Comparison of ENCODE assay signal across 8 cellular contexts in genomic region chr6:37679539-37680476, GRCh38. TPM values are rescaled to one million over a fixed set of nuclear protein-coding genes. Genes with fewer than 3 reads are reported as not detected.
DNase-seq lines count a peak whose midpoint lies in the region; ATAC-seq and TF ChIP-seq lines count a peak whose summit lies in the region.

No MANE protein-coding gene starts in this region.

- peaks cover 19% of the 10 kb centered on the region for H3K4me1 ChIP-seq in OCI-LY3 (ENCODE audit: low read length)
- peaks cover 18% of the 10 kb centered on the region for H3K4me1 ChIP-seq in stomach smooth muscle (ENCODE audit: control insufficient read depth, insufficient read depth, low read length)
- no peaks in the 10 kb centered on the region for H3K4me1 ChIP-seq in effector memory CD4-positive, alpha-beta T cell (ENCODE audit: control insufficient read depth, insufficient read depth, low read length, poor library complexity, severe bottlenecking)
- H3K4me1 ChIP-seq in foreskin keratinocyte, result no peaks in the 10 kb centered on the region
- H3K4me1 ChIP-seq in tibial artery, result peaks cover 0 to 5% (median 0%) of the 10 kb centered on the region in 4 donors

- TF ChIP-seq CTCF in OCI-LY3 (IDR thresholded peaks at IDR 0.05; ENCODE audit: low read depth, low read length), result peak; percentile 11; the same call in 1 of the 2 replicates
- TF ChIP-seq CTCF in foreskin keratinocyte (conservative IDR thresholded peaks at IDR 0.05), result no peak
- TF ChIP-seq CTCF in tibial artery (IDR thresholded peaks at IDR 0.05), result no peak

- H3K36me3 Mint-ChIP-seq in activated naive CD4-positive, alpha-beta T cell treated with anti-CD3 and anti-CD28 coated beads, Interleukin-2, amount 50 U/mL, for 72 hours, result no peaks in the 10 kb centered on the region
- no peaks in the 10 kb centered on the region for H3K36me3 Mint-ChIP-seq in activated naive CD4-positive, alpha-beta T cell treated with anti-CD3 and anti-CD28 coated beads, Interleukin-2, amount 10 ng/mL, durations not matched to agents 7 days and 5 days

- H4K20me1 ChIP-seq in OCI-LY3 (ENCODE audit: insufficient read depth, low read length), result no peaks in the 10 kb centered on the region

- H2AFZ ChIP-seq in OCI-LY3 (ENCODE audit: low read depth, low read length), result 0 out of 2 replicates have a peak overlapping the region, but pooled peaks have one; percentile 0

- H3K9me3 ChIP-seq in OCI-LY3 (ENCODE audit: insufficient read depth, low read length) (no peaks in the 10 kb centered on the region), stomach smooth muscle (ENCODE audit: control insufficient read depth in 2 of 2, low read length in 2 of 2) (no peaks in the 10 kb centered on the region), tibial artery (no peaks in the 10 kb centered on the region)
- no peaks in the 10 kb centered on the region for H3K9me3 ChIP-seq in effector memory CD4-positive, alpha-beta T cell (ENCODE audit: control insufficient read depth, low read length)

- H3K27ac ChIP-seq in OCI-LY3 (ENCODE audit: low read length), result no peak overlapping the region
- H3K27ac ChIP-seq in stomach smooth muscle (ENCODE audit: low read length), result peak overlapping the region; percentile 78
- no peak overlapping the region for H3K27ac ChIP-seq in effector memory CD4-positive, alpha-beta T cell (ENCODE audit: insufficient read depth, low read length, poor library complexity, severe bottlenecking)
- H3K27ac ChIP-seq in foreskin keratinocyte, result no peak overlapping the region
- no peak overlapping the region for H3K27ac ChIP-seq in tibial artery

- peak overlapping the region; percentile 70 for H3K4me2 ChIP-seq in OCI-LY3 (ENCODE audit: low read length)

- peak overlapping the region; percentile 58 for H3K4me3 ChIP-seq in OCI-LY3 (ENCODE audit: low read length)
- H3K4me3 ChIP-seq in stomach smooth muscle (ENCODE audit: low read length in 2 of 2), result peak overlapping the region in 1 of 2 donors; percentile 54
- H3K4me3 ChIP-seq in effector memory CD4-positive, alpha-beta T cell (ENCODE audit: insufficient read depth, low read depth, low read length, poor library complexity, severe bottlenecking), result no peak overlapping the region
- no peak overlapping the region for H3K4me3 ChIP-seq in tibial artery

- H3K9ac ChIP-seq in OCI-LY3 (ENCODE audit: low read length) (peak overlapping the region; percentile 1; the same call in 1 of the 2 replicates), stomach smooth muscle (ENCODE audit: low read length in 2 of 2) (peak overlapping the region; percentile 36 to 43)

- H3K4me3 Mint-ChIP-seq in activated naive CD4-positive, alpha-beta T cell treated with anti-CD3 and anti-CD28 coated beads, Interleukin-2, amount 10 ng/mL, durations not matched to agents 7 days and 5 days, result no peak overlapping the region

- peak overlapping the region; percentile 50 to 81 for H3K27ac Mint-ChIP-seq in activated naive CD4-positive, alpha-beta T cell treated with anti-CD3 and anti-CD28 coated beads, Interleukin-2, amount 50 U/mL, for 72 hours
- H3K27ac Mint-ChIP-seq in activated naive CD4-positive, alpha-beta T cell treated with anti-CD3 and anti-CD28 coated beads, Interleukin-2, amount 10 ng/mL, durations not matched to agents 7 days and 5 days, result no peak overlapping the region

- intact Hi-C loops in tibial artery (cut with DNase I; ENCODE audit: low total_unique reads), result no loop called here

- H3K27me3 ChIP-seq in OCI-LY3 (ENCODE audit: low read depth, low read length), result peaks cover 21% of the 10 kb centered on the region
- H3K27me3 ChIP-seq in stomach smooth muscle (ENCODE audit: control insufficient read depth in 1 of 2, insufficient read depth in 2 of 2, low read length in 2 of 2), result no peaks in the 10 kb centered on the region
- H3K27me3 ChIP-seq in effector memory CD4-positive, alpha-beta T cell (replicated peaks; ENCODE audit: control insufficient read depth, insufficient read depth, low read length, poor library complexity, severe bottlenecking), result no peaks in the 10 kb centered on the region
- H3K27me3 ChIP-seq in foreskin keratinocyte, result peaks cover 37% of the 10 kb centered on the region
- no peaks in the 10 kb centered on the region for H3K27me3 ChIP-seq in tibial artery

- H3K9me3 Mint-ChIP-seq in activated naive CD4-positive, alpha-beta T cell treated with anti-CD3 and anti-CD28 coated beads, Interleukin-2, amount 50 U/mL, for 72 hours, result no peaks in the 10 kb centered on the region
- H3K9me3 Mint-ChIP-seq in activated naive CD4-positive, alpha-beta T cell treated with anti-CD3 and anti-CD28 coated beads, Interleukin-2, amount 10 ng/mL, durations not matched to agents 7 days and 5 days, result no peaks in the 10 kb centered on the region

- no peaks in the 10 kb centered on the region for H3K79me2 ChIP-seq in OCI-LY3 (ENCODE audit: low read length)

- DNase-seq in activated naive CD4-positive, alpha-beta T cell treated with anti-CD3 and anti-CD28 coated beads, Interleukin-2, amount 50 U/mL, for 72 hours (ENCODE audit: low spot score in 2 of 2), result no peak
- DNase-seq in activated naive CD4-positive, alpha-beta T cell treated with anti-CD3 and anti-CD28 coated beads, Interleukin-2, amount 10 ng/mL, durations not matched to agents 7 days and 5 days, result no peak
- DNase-seq in effector memory CD4-positive, alpha-beta T cell, result no peak
- DNase-seq in foreskin keratinocyte (no peak), tibial artery (no peak)

- CTCF ChIA-PET in activated naive CD4-positive, alpha-beta T cell treated with anti-CD3 and anti-CD28 coated beads, Interleukin-2, amount 10 ng/mL, durations not matched to agents 7 days and 5 days (lab: Charles Lee), result interaction anchor here (0.7 kb wide), 1 partner anchor 330 kb away, joined by 3 read pairs; no protein-coding TSS in a partner anchor

- no peaks in the 10 kb centered on the region for H3K27me3 Mint-ChIP-seq in activated naive CD4-positive, alpha-beta T cell treated with anti-CD3 and anti-CD28 coated beads, Interleukin-2, amount 10 ng/mL, durations not matched to agents 7 days and 5 days

- H3K36me3 ChIP-seq in OCI-LY3 (replicated peaks; ENCODE audit: low read depth, low read length) (no peaks in the 10 kb centered on the region), stomach smooth muscle (ENCODE audit: control insufficient read depth in 2 of 2, insufficient read depth in 2 of 2, low read length in 2 of 2) (no peaks in the 10 kb centered on the region), tibial artery (no peaks in the 10 kb centered on the region)
- H3K36me3 ChIP-seq in effector memory CD4-positive, alpha-beta T cell (ENCODE audit: control insufficient read depth, insufficient read depth, low read length), result no peaks in the 10 kb centered on the region

- ATAC-seq in activated naive CD4-positive, alpha-beta T cell treated with anti-CD3 and anti-CD28 coated beads, Interleukin-2, amount 50 U/mL, for 72 hours, result no peak
- ATAC-seq in HG02852 (IDR thresholded peaks at IDR 0.05; ENCODE audit: unreplicated experiment), result peak; percentile 83
- no peak for ATAC-seq in foreskin keratinocyte

- H3K4me1 Mint-ChIP-seq in activated naive CD4-positive, alpha-beta T cell treated with anti-CD3 and anti-CD28 coated beads, Interleukin-2, amount 10 ng/mL, durations not matched to agents 7 days and 5 days, result no peaks in the 10 kb centered on the region

RNA-seq across cellular contexts. Expression of gene MDGA1, which starts 17.9 kb away (rescaled TPM):
- under 1 TPM; 0.39 to 0.71 TPM for total RNA-seq in activated naive CD4-positive, alpha-beta T cell treated with anti-CD3 and anti-CD28 coated beads, Interleukin-2, amount 50 U/mL, for 72 hours
- total RNA-seq in foreskin keratinocyte, result 0.32 and 1.5 TPM in 2 replicates
- 0.18 and 1.0 TPM in 2 replicates for polyA plus RNA-seq in foreskin keratinocyte
